In the genomic region with DNA sequence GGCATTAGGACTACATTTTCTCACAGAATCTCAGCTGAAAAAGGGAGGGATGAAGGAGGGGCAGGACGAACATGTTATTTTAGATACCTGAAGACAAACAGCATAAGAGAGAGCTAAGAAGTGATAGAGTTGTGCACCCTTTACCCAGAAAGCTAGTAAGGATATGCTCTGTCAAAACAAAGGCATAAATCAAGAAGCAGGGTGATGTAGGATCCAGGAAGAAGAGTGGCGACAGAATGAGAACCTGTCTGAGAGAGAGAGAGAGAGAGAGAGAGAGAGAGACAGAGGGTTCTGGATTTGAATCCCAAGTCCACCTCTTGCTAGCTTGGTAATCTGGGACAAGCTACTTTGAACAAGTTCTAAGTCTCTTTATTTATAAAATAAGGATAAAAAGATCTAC, we compare ENCODE assay signal across 26 cellular contexts.
"Had no signal": no experiment of that assay in that cellular context is flagged by ENCODE, and none has a peak within 500 bp of the region (broad histone marks: within the 10 kb centered on the region; RNA-seq: fewer than 3 reads in every experiment).

No MANE protein-coding gene starts in this region.

- H3K4me3 Mint-ChIP-seq: activated CD8-positive, alpha-beta T cell treated with anti-CD3 and anti-CD28 coated beads, Interleukin-2, amount 10 ng/mL, durations not matched to agents 7 days and 5 days; activated naive CD8-positive, alpha-beta T cell treated with anti-CD3 and anti-CD28 coated beads, Interleukin-2, amount 10 ng/mL, durations not matched to agents 7 days and 5 days; central memory CD8-positive, alpha-beta T cell; T-cell had no signal

- H3K9me3 ChIP-seq: adrenal gland had no signal

- FAIRE-seq: bronchial epithelial cell had no signal

- H3K27me3 ChIP-seq: adrenal gland had no signal

- H3K27ac ChIP-seq: SK-N-MC, VCaP had no signal

- H3K27me3 Mint-ChIP-seq: activated naive CD8-positive, alpha-beta T cell treated with anti-CD3 and anti-CD28 coated beads, Interleukin-2, amount 10 ng/mL, durations not matched to agents 7 days and 5 days; central memory CD8-positive, alpha-beta T cell; T-cell had no signal

- H3K4me3 ChIP-seq: adrenal gland, SK-N-MC had no signal

- H3K4me1 Mint-ChIP-seq: T-cell had no signal

- H3K9me3 Mint-ChIP-seq: activated naive CD8-positive, alpha-beta T cell treated with anti-CD3 and anti-CD28 coated beads, Interleukin-2, amount 10 ng/mL, durations not matched to agents 7 days and 5 days; central memory CD8-positive, alpha-beta T cell; T-cell had no signal

- ATAC-seq: activated CD8-positive, alpha-beta T cell treated with anti-CD3 and anti-CD28 coated beads, Interleukin-2, amount 10 ng/mL, durations not matched to agents 7 days and 5 days; Right ventricle myocardium inferior; T-cell had no signal

- H3K27ac Mint-ChIP-seq: activated CD8-positive, alpha-beta T cell treated with anti-CD3 and anti-CD28 coated beads, Interleukin-2, amount 10 ng/mL, durations not matched to agents 7 days and 5 days; activated naive CD8-positive, alpha-beta T cell treated with anti-CD3 and anti-CD28 coated beads, Interleukin-2, amount 10 ng/mL, durations not matched to agents 7 days and 5 days; T-cell had no signal

- DNase-seq: activated CD4-positive, alpha-beta T cell treated with anti-CD3 and anti-CD28 coated beads for 48 hours; activated CD4-positive, alpha-beta T cell treated with anti-CD3 and anti-CD28 coated beads, Interleukin-2, amount 50 U/mL, for 4 hours; activated CD4-positive, CD25-positive, alpha-beta regulatory T cell; activated CD8-positive, alpha-beta memory T cell treated with anti-CD3 and anti-CD28 coated beads, Interleukin-2, amount 50 U/mL, for 48 hours; activated CD8-positive, alpha-beta T cell treated with anti-CD3 and anti-CD28 coated beads, Interleukin-2, amount 10 ng/mL, durations not matched to agents 7 days and 5 days; activated naive CD4-positive, alpha-beta T cell treated with anti-CD3 and anti-CD28 coated beads, Interleukin-2, amount 50 U/mL, for 16 hours; activated naive CD8-positive, alpha-beta T cell treated with anti-CD3 and anti-CD28 coated beads, Interleukin-2, amount 10 ng/mL, durations not matched to agents 7 days and 5 days; activated T-cell treated with anti-CD3 and anti-CD28 coated beads, Interleukin-2, amount 50 U/mL, for 1 hour; adrenal gland; anterior cingulate cortex; MM.1S; NCI-H1105; NCI-H146; NCI-H187 treated with DMSO at 0.1 percent for 48 hours; NCI-H2081 treated with DMSO at 0.1 percent for 48 hours; NCI-H2171; NCI-H2227 treated with DMSO at 0.1 percent for 48 hours; NCI-H446 treated with DMSO at 0.1 percent for 48 hours; NCI-H526 treated with DMSO at 0.1 percent for 48 hours; NCI-H82; T-cell had no signal
